8 cellular contexts compared by ENCODE assay signal in genomic region chr13:41061075-41061913, GRCh38. TPM values are rescaled to one million over a fixed set of nuclear protein-coding genes. Genes with fewer than 3 reads are reported as not detected.
DNase-seq lines count a peak whose midpoint lies in the region; ATAC-seq lines count a peak whose summit lies in the region.

A gene with protein sequence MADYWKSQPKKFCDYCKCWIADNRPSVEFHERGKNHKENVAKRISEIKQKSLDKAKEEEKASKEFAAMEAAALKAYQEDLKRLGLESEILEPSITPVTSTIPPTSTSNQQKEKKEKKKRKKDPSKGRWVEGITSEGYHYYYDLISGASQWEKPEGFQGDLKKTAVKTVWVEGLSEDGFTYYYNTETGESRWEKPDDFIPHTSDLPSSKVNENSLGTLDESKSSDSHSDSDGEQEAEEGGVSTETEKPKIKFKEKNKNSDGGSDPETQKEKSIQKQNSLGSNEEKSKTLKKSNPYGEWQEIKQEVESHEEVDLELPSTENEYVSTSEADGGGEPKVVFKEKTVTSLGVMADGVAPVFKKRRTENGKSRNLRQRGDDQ (plus strand): TSS chr13:41061509. CDS start chr13:41061674, 165 bp downstream.

- H3K27ac ChIP-seq in CD8-positive, alpha-beta memory T cell (ENCODE audit: low read depth, low read length) = peak within 1 kb of the TSS; percentile 88
- H3K27ac ChIP-seq in ectodermal cell (ENCODE audit: insufficient read depth, low read depth, low read length, poor library complexity, severe bottlenecking) = peak within 1 kb of the TSS; percentile 93

- H3K4me1 ChIP-seq in CD8-positive, alpha-beta memory T cell (ENCODE audit: insufficient read depth, low read length) = peaks cover 24% of the 10 kb centered on the region
- no peaks in the 10 kb centered on the region for H3K4me1 ChIP-seq in ectodermal cell (ENCODE audit: control insufficient read depth, insufficient read depth, low read length)

- peaks cover 40 to 67% (median 52%) of the 10 kb centered on the region in 3 donors for H3K4me1 Mint-ChIP-seq in CD8-positive, alpha-beta memory T cell
- H3K4me1 Mint-ChIP-seq in activated CD8-positive, alpha-beta T cell treated with anti-CD3 and anti-CD28 coated beads, Interleukin-2, amount 10 ng/mL, durations not matched to agents 7 days and 5 days (ENCODE audit: low read depth) = peaks cover 47% of the 10 kb centered on the region

- CTCF ChIA-PET in CD8-positive, alpha-beta memory T cell (lab: Charles Lee) = interaction anchor here (0.6 to 3.5 kb wide), 22 partner anchors 8 to 291 kb away, joined by 3 to 23 read pairs (median 3); partner anchors contain the start of gene ELF1
- CTCF ChIA-PET in activated CD8-positive, alpha-beta T cell treated with anti-CD3 and anti-CD28 coated beads, Interleukin-2, amount 10 ng/mL, durations not matched to agents 7 days and 5 days (lab: Charles Lee) = interaction anchor here (0.7 to 2.2 kb wide), 15 partner anchors 23 to 284 kb away, joined by 3 to 7 read pairs (median 4); partner anchors contain the start of gene ELF1

- peaks cover 0 to 43% (median 5%) of the 10 kb centered on the region in 3 donors for H3K36me3 Mint-ChIP-seq in CD8-positive, alpha-beta memory T cell
- H3K36me3 Mint-ChIP-seq in activated CD8-positive, alpha-beta T cell treated with anti-CD3 and anti-CD28 coated beads, Interleukin-2, amount 10 ng/mL, durations not matched to agents 7 days and 5 days (ENCODE audit: low read depth) = peaks cover 33% of the 10 kb centered on the region

- WGBS in ectodermal cell, 2 experiments = 0 to 1% methylated on average over 71 of the region's 71 CpGs

- peak; percentile 76 to 93 (median 88) for DNase-seq in CD8-positive, alpha-beta memory T cell
- DNase-seq in NCI-H82 treated with DMSO at 0.1 percent for 48 hours (lab: John Stamatoyannopoulos, UW; ENCODE audit: unreplicated experiment) (peak; percentile 94), lung microvascular endothelial cell (ENCODE audit: low read depth in 2 of 2) (peak; percentile 96 to 97)
- DNase-seq in activated CD8-positive, alpha-beta T cell treated with anti-CD3 and anti-CD28 coated beads, Interleukin-2, amount 10 ng/mL, durations not matched to agents 7 days and 5 days = peak; percentile 92
- peak; percentile 70 to 82 (median 82) for DNase-seq in stimulated activated CD4-positive, alpha-beta T cell treated with anti-CD3 and anti-CD28 coated beads, TNF-alpha, amount 100 ng/mL, for 4 hours (ENCODE audit: low read depth in 3 of 3)

- H3K27me3 Mint-ChIP-seq in CD8-positive, alpha-beta memory T cell = peaks cover 0 to 14% of the 10 kb centered on the region in 2 donors
- H3K27me3 Mint-ChIP-seq in activated CD8-positive, alpha-beta T cell treated with anti-CD3 and anti-CD28 coated beads, Interleukin-2, amount 10 ng/mL, durations not matched to agents 7 days and 5 days (ENCODE audit: low read depth) = no peaks in the 10 kb centered on the region

- H3K9me3 Mint-ChIP-seq in CD8-positive, alpha-beta memory T cell = peaks cover 0 to 9% (median 4%) of the 10 kb centered on the region in 5 donors
- no peaks in the 10 kb centered on the region for H3K9me3 Mint-ChIP-seq in activated CD8-positive, alpha-beta T cell treated with anti-CD3 and anti-CD28 coated beads, Interleukin-2, amount 10 ng/mL, durations not matched to agents 7 days and 5 days (ENCODE audit: insufficient read depth)

- H3K27ac Mint-ChIP-seq in CD8-positive, alpha-beta memory T cell = peak within 1 kb of the TSS; percentile 98 to 100 (median 99)
- H3K27ac Mint-ChIP-seq in activated CD8-positive, alpha-beta T cell treated with anti-CD3 and anti-CD28 coated beads, Interleukin-2, amount 10 ng/mL, durations not matched to agents 7 days and 5 days = peak within 1 kb of the TSS; percentile 99

- peak within 1 kb of the TSS; percentile 97 to 100 (median 100) for H3K4me3 Mint-ChIP-seq in CD8-positive, alpha-beta memory T cell
- H3K4me3 Mint-ChIP-seq in activated CD8-positive, alpha-beta T cell treated with anti-CD3 and anti-CD28 coated beads, Interleukin-2, amount 10 ng/mL, durations not matched to agents 7 days and 5 days = peak within 1 kb of the TSS; percentile 99

- peak; percentile 72 for ATAC-seq in GM19452 (IDR thresholded peaks at IDR 0.05; ENCODE audit: unreplicated experiment)
- peak; percentile 30 for ATAC-seq in HG03575 (IDR thresholded peaks at IDR 0.05; ENCODE audit: extremely low read depth, insufficient number of reproducible peaks, low FRiP score, unreplicated experiment)
- peak; percentile 74 for ATAC-seq in activated CD8-positive, alpha-beta T cell treated with anti-CD3 and anti-CD28 coated beads, Interleukin-2, amount 10 ng/mL, durations not matched to agents 7 days and 5 days

- H3K4me3 ChIP-seq in CD8-positive, alpha-beta memory T cell (ENCODE audit: low read length) = peak within 1 kb of the TSS; percentile 98
- peak within 1 kb of the TSS; percentile 71 for H3K4me3 ChIP-seq in ectodermal cell (ENCODE audit: insufficient read depth, low read depth, low read length)

- POLR2A ChIA-PET in CD8-positive, alpha-beta memory T cell (lab: Charles Lee) = interaction anchor here (0.9 to 2.7 kb wide), 12 partner anchors 8 to 140 kb away, joined by 3 to 31 read pairs (median 5); partner anchors contain the start of gene ELF1
- POLR2A ChIA-PET in activated CD8-positive, alpha-beta T cell treated with anti-CD3 and anti-CD28 coated beads, Interleukin-2, amount 10 ng/mL, durations not matched to agents 7 days and 5 days (lab: Charles Lee) = interaction anchor here (0.5 to 2.4 kb wide), 18 partner anchors 37 to 251 kb away, joined by 3 to 19 read pairs (median 4); partner anchors contain the start of genes ELF1 and KBTBD7

- no peaks in the 10 kb centered on the region for H3K27me3 ChIP-seq in CD8-positive, alpha-beta memory T cell (ENCODE audit: insufficient read depth, low read length, poor library complexity, severe bottlenecking)
- H3K27me3 ChIP-seq in ectodermal cell (ENCODE audit: control insufficient read depth, insufficient read depth, low read length, poor library complexity, severe bottlenecking) = no peaks in the 10 kb centered on the region

- H3K36me3 ChIP-seq in CD8-positive, alpha-beta memory T cell (ENCODE audit: insufficient read depth, low read length) = no peaks in the 10 kb centered on the region
- H3K36me3 ChIP-seq in ectodermal cell (ENCODE audit: control insufficient read depth, insufficient read depth, low read length) = peaks cover 12% of the 10 kb centered on the region

- no peaks in the 10 kb centered on the region for H3K9me3 ChIP-seq in CD8-positive, alpha-beta memory T cell (ENCODE audit: low read length)
- no peaks in the 10 kb centered on the region for H3K9me3 ChIP-seq in ectodermal cell (ENCODE audit: control insufficient read depth, low read length)

RNA-seq across cellular contexts. Expression of the gene that starts here (rescaled TPM):
- 10 to 100 TPM; 15.5 to 15.8 TPM for total RNA-seq in CD8-positive, alpha-beta memory T cell
- 4.7 TPM for polyA plus RNA-seq in CD8-positive, alpha-beta memory T cell
- 10 to 100 TPM in 1 of 2 experiments, 1 to 10 TPM in 1; 9.7 to 10.4 TPM for total RNA-seq in activated CD8-positive, alpha-beta T cell treated with anti-CD3 and anti-CD28 coated beads, Interleukin-2, amount 10 ng/mL, durations not matched to agents 7 days and 5 days
- polyA plus RNA-seq in ectodermal cell (2013, experiment 1 of 4) = 22.1 TPM
- 22.2 TPM for polyA plus RNA-seq in ectodermal cell (2013, experiment 2 of 4)
- polyA plus RNA-seq in ectodermal cell (2013, experiment 3 of 4) = 18.6 TPM
- 20.8 TPM for polyA plus RNA-seq in ectodermal cell (2013, experiment 4 of 4)
- total RNA-seq in lung microvascular endothelial cell = 5.0 and 6.9 TPM in 2 replicates

Comparison
In these comparisons a context has a peak if more than half of its experiments do, and no peak if none do; other contexts are left out.
1. Peak in every context shown above with its lines: DNase-seq, ATAC-seq, H3K4me3 ChIP-seq and H3K27ac ChIP-seq.